ENCODE assay signal across 30 cellular contexts in the genomic region with DNA sequence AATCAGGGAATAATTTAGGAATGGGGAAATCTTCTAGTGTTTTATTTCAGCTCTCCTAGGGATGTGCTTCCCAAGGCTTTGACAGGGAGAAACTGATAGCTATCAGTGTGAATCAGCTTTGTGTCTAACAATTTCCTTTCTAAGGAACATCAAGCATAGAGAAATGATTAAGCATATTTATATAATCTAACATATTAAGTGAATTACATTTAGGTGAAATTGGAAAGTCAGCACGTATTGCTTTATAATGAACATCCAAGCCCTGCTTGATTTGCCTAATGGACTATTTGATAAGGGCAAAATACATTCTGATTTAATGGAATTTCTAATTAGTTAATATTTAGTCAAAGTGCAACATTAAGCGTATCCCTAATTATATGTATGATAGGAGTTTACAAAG. TPM values are rescaled to one million over a fixed set of nuclear protein-coding genes. Genes with fewer than 3 reads are reported as not detected.
DNase-seq lines count a peak whose midpoint lies in the region; ATAC-seq, FAIRE-seq and TF ChIP-seq lines count a peak whose summit lies in the region.
"Had no signal": no experiment of that assay in that cellular context is flagged by ENCODE, and none has a peak within 500 bp of the region (broad histone marks: within the 10 kb centered on the region; RNA-seq: fewer than 3 reads in every experiment).

No MANE protein-coding gene starts in this region.

- no peak overlapping the region for H3K4me3 Mint-ChIP-seq in astrocyte (ENCODE audit: unreplicated experiment)
- no peak overlapping the region for H3K4me3 Mint-ChIP-seq in naive thymus-derived CD8-positive, alpha-beta T cell
- H3K4me3 Mint-ChIP-seq: activated B cell treated with CpG ODN at 0.5 μM for 24 hours; activated naive CD8-positive, alpha-beta T cell; HFFc6; nephron had no signal

- CTCF ChIA-PET in A549 (lab: Yijun Ruan, JAX): interaction anchor here (0.6 to 0.7 kb wide), 2 partner anchors 18 to 56 kb away, joined by 3 to 4 read pairs; no protein-coding TSS in a partner anchor

- H3K4me1 ChIP-seq in A549 (peaks cover 8% of the 10 kb centered on the region; the same call in 2 of the 3 replicates), astrocyte (ENCODE audit: insufficient read depth, low read length) (no peaks in the 10 kb centered on the region)
- H3K4me1 ChIP-seq: ascending aorta, left lung, pancreas, SJSA1, upper lobe of right lung had no signal

- peak overlapping the region; percentile 91 for H3K27ac Mint-ChIP-seq in astrocyte (ENCODE audit: unreplicated experiment)
- H3K27ac Mint-ChIP-seq in naive thymus-derived CD8-positive, alpha-beta T cell: no peak overlapping the region
- H3K27ac Mint-ChIP-seq: activated B cell treated with CpG ODN at 0.5 μM for 24 hours; activated naive CD8-positive, alpha-beta T cell; HFFc6; nephron had no signal

- TF ChIP-seq CTCF in A549 (IDR thresholded peaks at IDR 0.05): no peak
- TF ChIP-seq CTCF in astrocyte (IDR thresholded peaks at IDR 0.05; ENCODE audit: insufficient read depth, low read depth, low read length): no peak

- no peaks in the 10 kb centered on the region for H3K79me2 ChIP-seq in astrocyte (ENCODE audit: insufficient read depth, low read length)

- DNase-seq in A549 (ENCODE audit: low read depth in 1 of 2, low spot score in 1 of 2) (no peak), EH (ENCODE audit: low read depth) (peak; percentile 29), astrocyte (ENCODE audit: low read depth) (no peak), medulla oblongata (ENCODE audit: extremely low spot score) (peak; percentile 9)
- no peak for DNase-seq in naive thymus-derived CD8-positive, alpha-beta T cell
- DNase-seq: activated B cell treated with CpG ODN at 0.5 μM for 24 hours; activated CD4-positive, alpha-beta T cell treated with anti-CD3 and anti-CD28 coated beads, Interleukin-2, amount 50 U/mL, for 4 hours; central memory CD4-positive, alpha-beta T cell; dermis blood vessel endothelial cell; EL; HFFc6; left lung; NCI-H1092 treated with DMSO at 0.1 percent for 48 hours; NCI-H187; NCI-H2171; NCI-H510A treated with DMSO at 0.1 percent for 48 hours; pancreas; spleen; T-helper 1 cell; upper lobe of right lung had no signal

- ATAC-seq in A549 (no peak), HG03571 (IDR thresholded peaks at IDR 0.05; ENCODE audit: unreplicated experiment) (no peak), GM19324 (IDR thresholded peaks at IDR 0.05; ENCODE audit: low FRiP score, unreplicated experiment) (no peak), GM21619 (IDR thresholded peaks at IDR 0.05; ENCODE audit: unreplicated experiment) (no peak)
- no peak for ATAC-seq in naive thymus-derived CD8-positive, alpha-beta T cell
- ATAC-seq: GM12878, left lung, pancreas, upper lobe of right lung had no signal

- no peak for TF ChIP-seq RAD21 in A549 (conservative IDR thresholded peaks at IDR 0.05 in 1 of 2, IDR thresholded peaks at IDR 0.05 in 1 of 2)

- H3K36me3 ChIP-seq in astrocyte (ENCODE audit: insufficient read depth, low read length): no peaks in the 10 kb centered on the region
- H3K36me3 ChIP-seq: ascending aorta, left lung, pancreas, SJSA1, upper lobe of right lung had no signal

- no peaks in the 10 kb centered on the region for H3K27me3 ChIP-seq in astrocyte (ENCODE audit: insufficient read depth, low read length)
- H3K27me3 ChIP-seq: ascending aorta, left lung, pancreas, SJSA1, spleen, upper lobe of right lung had no signal

- H3K4me2 ChIP-seq in A549 (no peak overlapping the region), astrocyte (ENCODE audit: low read length) (no peak overlapping the region)

- 70% methylated on average over 2 of the region's 2 CpGs for WGBS in A549 (ENCODE audit: missing lambda C conversion rate)

- H3K9ac ChIP-seq in astrocyte (ENCODE audit: low read length): no peak overlapping the region

- peak overlapping the region; percentile 61 to 78; a peak in 3 of 6 replicates for H3K27ac ChIP-seq in A549
- H3K27ac ChIP-seq in astrocyte (ENCODE audit: low read depth, low read length): no peak overlapping the region
- H3K27ac ChIP-seq: ascending aorta, C4-2B, left lung, pancreas, SJSA1, spleen, upper lobe of right lung had no signal

- no peak for FAIRE-seq in A549 (lab: Jason Lieb, UNC)
- no peak for FAIRE-seq in astrocyte (lab: Jason Lieb, UNC)
- FAIRE-seq: endometrium, GM12878, pancreas had no signal

- no peak for TF ChIP-seq EP300 in A549 (IDR thresholded peaks at IDR 0.05)

- H3K4me3 ChIP-seq in A549 (no peak overlapping the region), astrocyte (ENCODE audit: insufficient read depth, low read depth, low read length) (no peak overlapping the region)
- H3K4me3 ChIP-seq: ascending aorta, GM12878, left lung, pancreas, SJSA1, spleen, upper lobe of right lung had no signal

- no peaks in the 10 kb centered on the region for H3K27me3 Mint-ChIP-seq in astrocyte (ENCODE audit: low read depth, unreplicated experiment)
- H3K27me3 Mint-ChIP-seq in naive thymus-derived CD8-positive, alpha-beta T cell: no peaks in the 10 kb centered on the region
- H3K27me3 Mint-ChIP-seq: activated B cell treated with CpG ODN at 0.5 μM for 24 hours; activated naive CD8-positive, alpha-beta T cell had no signal

- H3K9me3 Mint-ChIP-seq in astrocyte (ENCODE audit: unreplicated experiment): no peaks in the 10 kb centered on the region
- H3K9me3 Mint-ChIP-seq in naive thymus-derived CD8-positive, alpha-beta T cell: peaks cover 0 to 5% (median 0%) of the 10 kb centered on the region in 9 donors
- H3K9me3 Mint-ChIP-seq: activated B cell treated with CpG ODN at 0.5 μM for 24 hours, HFFc6 had no signal

- H4K20me1 ChIP-seq in astrocyte (ENCODE audit: insufficient read depth, low read length): no peaks in the 10 kb centered on the region

- H3K36me3 Mint-ChIP-seq in astrocyte (ENCODE audit: low read depth, unreplicated experiment): peaks cover 2% of the 10 kb centered on the region
- peaks cover 10 to 13% (median 12%) of the 10 kb centered on the region in 3 donors for H3K36me3 Mint-ChIP-seq in naive thymus-derived CD8-positive, alpha-beta T cell

- POLR2A ChIA-PET in A549 (lab: Yijun Ruan, JAX): no interaction called here
- POLR2A ChIA-PET in naive thymus-derived CD8-positive, alpha-beta T cell (lab: Charles Lee): no interaction called here

- no peak for TF ChIP-seq POLR2A in A549 (IDR thresholded peaks at IDR 0.05; ENCODE audit: low read length)

- peaks cover 11% of the 10 kb centered on the region for H3K4me1 Mint-ChIP-seq in astrocyte (ENCODE audit: low read depth, unreplicated experiment)
- H3K4me1 Mint-ChIP-seq in naive thymus-derived CD8-positive, alpha-beta T cell: peaks cover 0 to 18% (median 6%) of the 10 kb centered on the region in 4 donors
- H3K4me1 Mint-ChIP-seq: nephron had no signal

- peaks cover 2% of the 10 kb centered on the region; the same call in 2 of the 3 replicates for H3K9me3 ChIP-seq in A549
- H3K9me3 ChIP-seq in astrocyte (ENCODE audit: insufficient read depth, low read depth, low read length): no peaks in the 10 kb centered on the region
- H3K9me3 ChIP-seq: ascending aorta, left lung, pancreas, SJSA1, spleen, upper lobe of right lung had no signal

- H2AFZ ChIP-seq in astrocyte (ENCODE audit: low read depth, low read length): no peak overlapping the region

TF ChIP-seq in A549, 52 proteins besides CTCF, POLR2A, EP300 and RAD21:
- no peak for TF ChIP-seq KDM1A (IDR thresholded peaks at IDR 0.05; ENCODE audit: low read depth)
- TF ChIP-seq SREBF2 (IDR thresholded peaks at IDR 0.05): no peak

RNA-seq across cellular contexts. Expression of gene TSPYL6, which starts 19.5 kb away (rescaled TPM):
- polyA plus RNA-seq in A549 (2011; rRNA removed): not detected in 2 replicates
- not detected in 2 replicates for polyA plus RNA-seq in A549 (2012; cell fraction: cytosol; rRNA removed)
- not detected in 2 replicates for polyA plus RNA-seq in A549 (2012; cell fraction: nucleus; rRNA removed)
- not detected in 3 replicates for polyA plus RNA-seq in A549 (2017; fragmentation: RNase III; extraction: RNeasy Plus Mini Kit Qiagen cat#74134 plus additional on column Dnase treatment)
- polyA minus RNA-seq in A549 (2011; rRNA and poly(A)+ RNA removed): not detected in 2 replicates
- not detected in 2 replicates for total RNA-seq in astrocyte
- not detected for total RNA-seq in naive thymus-derived CD8-positive, alpha-beta T cell
- polyA plus RNA-seq in naive thymus-derived CD8-positive, alpha-beta T cell: not detected
- total RNA-seq: activated B cell treated with CpG ODN at 0.5 μM for 24 hours, ascending aorta, dermis blood vessel endothelial cell, GM12878, HFFc6, left lung, SJSA1, upper lobe of right lung had no signal
- polyA plus RNA-seq: GM12878, pancreas, spleen had no signal

Comparison
In these comparisons a context has a peak if more than half of its experiments do, and no peak if none do; other contexts are left out.
1. DNase-seq: peak in EH (single experiment) and medulla oblongata (single experiment); none in A549 (0 of 2), astrocyte (single experiment) and naive thymus-derived CD8-positive, alpha-beta T cell (0 of 10).